Comparison of ENCODE assay signal across 8 cellular contexts in genomic region chr4:1856920-1857699, GRCh38. TPM values are rescaled to one million over a fixed set of nuclear protein-coding genes. Genes with fewer than 3 reads are reported as not detected.
A peak's percentile ranks its signal among the peaks of the same experiment; 100 is the strongest.
DNase-seq lines count a peak whose midpoint lies in the region; ATAC-seq lines count a peak whose summit lies in the region.

No MANE protein-coding gene starts in this region.

- no peaks in the 10 kb centered on the region for H3K27me3 Mint-ChIP-seq in activated CD4-positive, alpha-beta T cell treated with anti-CD3 and anti-CD28 coated beads, Interleukin-2, amount 10 ng/mL, durations not matched to agents 7 days and 5 days
- no peaks in the 10 kb centered on the region for H3K27me3 Mint-ChIP-seq in activated T-helper 2 cell treated with anti-CD3 and anti-CD28 coated beads, Interferon-gamma antibody, Interleukin-2, Interleukin-4, amounts not matched to agents 10 μg/mL and 5 μg/mL and 100 μg/mL, durations not matched to agents 14 hours and 24 hours and 36 hours (ENCODE audit: low read depth)

- no peak for DNase-seq in activated CD4-positive, alpha-beta T cell treated with anti-CD3 and anti-CD28 coated beads, Interleukin-2, amount 10 ng/mL, durations not matched to agents 7 days and 5 days
- DNase-seq in activated CD4-positive, alpha-beta T cell treated with anti-CD3 and anti-CD28 coated beads, Interleukin-2, amount 50 U/mL, for 48 hours, result no peak
- no peak for DNase-seq in activated T-helper 2 cell treated with anti-CD3 and anti-CD28 coated beads, Interferon-gamma antibody, Interleukin-2, Interleukin-4, amounts not matched to agents 10 μg/mL and 5 μg/mL and 100 μg/mL, durations not matched to agents 14 hours and 24 hours and 36 hours (ENCODE audit: low spot score)
- peak; percentile 56 for DNase-seq in left ventricle myocardium superior
- peak; percentile 57 for DNase-seq in retina
- DNase-seq in NCI-H2081 (lab: John Stamatoyannopoulos, UW), result no peak

- CTCF ChIA-PET in activated CD4-positive, alpha-beta T cell treated with anti-CD3 and anti-CD28 coated beads, Interleukin-2, amount 10 ng/mL, durations not matched to agents 7 days and 5 days (lab: Charles Lee), result interaction anchor here (1.7 to 2.3 kb wide), 3 partner anchors 11 to 42 kb away, joined by 4 to 10 read pairs (median 4); no protein-coding TSS in a partner anchor

- ATAC-seq in left ventricle myocardium superior (peak; percentile 21), GM18907 (IDR thresholded peaks at IDR 0.05; ENCODE audit: unreplicated experiment) (no peak), GM21619 (IDR thresholded peaks at IDR 0.05; ENCODE audit: unreplicated experiment) (no peak)

- POLR2A ChIA-PET in activated CD4-positive, alpha-beta T cell treated with anti-CD3 and anti-CD28 coated beads, Interleukin-2, amount 10 ng/mL, durations not matched to agents 7 days and 5 days (lab: Charles Lee), result interaction anchor here (1.3 kb wide), 1 partner anchor 136 kb away, joined by 3 read pairs; the partner anchor contains the start of genes TACC3 and TMEM129

- peak overlapping the region; percentile 77 for H3K4me3 Mint-ChIP-seq in activated CD4-positive, alpha-beta T cell treated with anti-CD3 and anti-CD28 coated beads, Interleukin-2, amount 10 ng/mL, durations not matched to agents 7 days and 5 days
- peak overlapping the region; percentile 80 for H3K4me3 Mint-ChIP-seq in activated T-helper 2 cell treated with anti-CD3 and anti-CD28 coated beads, Interferon-gamma antibody, Interleukin-2, Interleukin-4, amounts not matched to agents 10 μg/mL and 5 μg/mL and 100 μg/mL, durations not matched to agents 14 hours and 24 hours and 36 hours (ENCODE audit: low read depth)

- H3K36me3 Mint-ChIP-seq in activated CD4-positive, alpha-beta T cell treated with anti-CD3 and anti-CD28 coated beads, Interleukin-2, amount 10 ng/mL, durations not matched to agents 7 days and 5 days (ENCODE audit: low read depth), result no peaks in the 10 kb centered on the region
- peaks cover 10% of the 10 kb centered on the region for H3K36me3 Mint-ChIP-seq in activated T-helper 2 cell treated with anti-CD3 and anti-CD28 coated beads, Interferon-gamma antibody, Interleukin-2, Interleukin-4, amounts not matched to agents 10 μg/mL and 5 μg/mL and 100 μg/mL, durations not matched to agents 14 hours and 24 hours and 36 hours (ENCODE audit: low read depth)

- intact Hi-C loops in activated T-helper 2 cell treated with anti-CD3 and anti-CD28 coated beads, Interferon-gamma antibody, Interleukin-2, Interleukin-4, amounts not matched to agents 10 μg/mL and 5 μg/mL and 100 μg/mL, durations not matched to agents 14 hours and 24 hours and 36 hours (cut with micrococcal nuclease), result loop anchor here (1.0 to 2.0 kb wide), 4 partner anchors 13 to 562 kb away; partner anchors contain the start of genes CFAP99, SLBP and ZFYVE28
- intact Hi-C loops in left ventricle myocardium superior (cut with micrococcal nuclease), result no loop called here

- peak overlapping the region; percentile 80 for H3K27ac Mint-ChIP-seq in activated CD4-positive, alpha-beta T cell treated with anti-CD3 and anti-CD28 coated beads, Interleukin-2, amount 10 ng/mL, durations not matched to agents 7 days and 5 days
- H3K27ac Mint-ChIP-seq in activated T-helper 2 cell treated with anti-CD3 and anti-CD28 coated beads, Interferon-gamma antibody, Interleukin-2, Interleukin-4, amounts not matched to agents 10 μg/mL and 5 μg/mL and 100 μg/mL, durations not matched to agents 14 hours and 24 hours and 36 hours, result peak overlapping the region; percentile 55

- no peaks in the 10 kb centered on the region for H3K9me3 Mint-ChIP-seq in activated CD4-positive, alpha-beta T cell treated with anti-CD3 and anti-CD28 coated beads, Interleukin-2, amount 10 ng/mL, durations not matched to agents 7 days and 5 days
- H3K9me3 Mint-ChIP-seq in activated T-helper 2 cell treated with anti-CD3 and anti-CD28 coated beads, Interferon-gamma antibody, Interleukin-2, Interleukin-4, amounts not matched to agents 10 μg/mL and 5 μg/mL and 100 μg/mL, durations not matched to agents 14 hours and 24 hours and 36 hours, result no peaks in the 10 kb centered on the region

- peaks cover 43% of the 10 kb centered on the region for H3K4me1 Mint-ChIP-seq in activated CD4-positive, alpha-beta T cell treated with anti-CD3 and anti-CD28 coated beads, Interleukin-2, amount 10 ng/mL, durations not matched to agents 7 days and 5 days
- peaks cover 33% of the 10 kb centered on the region for H3K4me1 Mint-ChIP-seq in activated T-helper 2 cell treated with anti-CD3 and anti-CD28 coated beads, Interferon-gamma antibody, Interleukin-2, Interleukin-4, amounts not matched to agents 10 μg/mL and 5 μg/mL and 100 μg/mL, durations not matched to agents 14 hours and 24 hours and 36 hours (ENCODE audit: low read depth)

RNA-seq across cellular contexts. Expression of gene LETM1, which starts 1.2 kb away (rescaled TPM):
- 10 to 100 TPM; 40.7 to 49.5 TPM for total RNA-seq in activated CD4-positive, alpha-beta T cell treated with anti-CD3 and anti-CD28 coated beads, Interleukin-2, amount 10 ng/mL, durations not matched to agents 7 days and 5 days
- total RNA-seq in activated T-helper 2 cell treated with anti-CD3 and anti-CD28 coated beads, Interferon-gamma antibody, Interleukin-2, Interleukin-4, amounts not matched to agents 10 μg/mL and 5 μg/mL and 100 μg/mL, durations not matched to agents 14 hours and 24 hours and 36 hours, result 76.6 and 78.6 TPM in 2 replicates
- 46.2 TPM for total RNA-seq in left ventricle myocardium superior

RNA-seq across cellular contexts. Expression of gene NSD2, which starts 14.1 kb away (rescaled TPM):
- total RNA-seq in activated CD4-positive, alpha-beta T cell treated with anti-CD3 and anti-CD28 coated beads, Interleukin-2, amount 10 ng/mL, durations not matched to agents 7 days and 5 days, result 100 to 1,000 TPM; 248 to 271 TPM
- total RNA-seq in activated T-helper 2 cell treated with anti-CD3 and anti-CD28 coated beads, Interferon-gamma antibody, Interleukin-2, Interleukin-4, amounts not matched to agents 10 μg/mL and 5 μg/mL and 100 μg/mL, durations not matched to agents 14 hours and 24 hours and 36 hours, result 208 and 214 TPM in 2 replicates
- total RNA-seq in left ventricle myocardium superior, result 45.3 TPM

Comparison
In these comparisons a context has a peak if more than half of its experiments do, and no peak if none do; other contexts are left out.
1. DNase-seq: peak in left ventricle myocardium superior (single experiment) and retina (single experiment); none in activated CD4-positive, alpha-beta T cell treated with anti-CD3 and anti-CD28 coated beads, Interleukin-2, amount 10 ng/mL, durations not matched to agents 7 days and 5 days (single experiment), activated CD4-positive, alpha-beta T cell treated with anti-CD3 and anti-CD28 coated beads, Interleukin-2, amount 50 U/mL, for 48 hours (0 of 2), activated T-helper 2 cell treated with anti-CD3 and anti-CD28 coated beads, Interferon-gamma antibody, Interleukin-2, Interleukin-4, amounts not matched to agents 10 μg/mL and 5 μg/mL and 100 μg/mL, durations not matched to agents 14 hours and 24 hours and 36 hours (single experiment) and NCI-H2081 (0 of 2).